In the genomic region with DNA sequence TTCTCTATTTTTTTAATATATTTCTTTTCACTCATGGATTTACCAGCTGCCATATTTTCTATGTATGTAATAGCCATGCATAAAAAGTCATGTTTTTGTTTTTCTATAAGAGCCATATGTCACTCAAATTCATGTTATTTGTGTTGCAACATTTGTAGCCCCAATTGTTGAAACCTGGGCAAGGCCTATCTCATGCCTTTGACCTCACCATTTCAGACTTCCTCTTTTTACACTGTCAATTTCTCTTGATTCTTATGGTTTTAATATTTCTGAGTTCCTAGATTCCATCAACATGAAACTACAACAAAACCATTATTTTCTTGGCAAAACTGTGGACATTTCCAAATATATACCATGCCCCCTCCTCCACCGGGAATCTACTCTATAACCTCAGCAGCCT, we compare ENCODE assay signal across 24 cellular contexts.
"Had no signal": no experiment of that assay in that cellular context is flagged by ENCODE, and none has a peak within 500 bp of the region (broad histone marks: within the 10 kb centered on the region; RNA-seq: fewer than 3 reads in every experiment).

No MANE protein-coding gene starts in this region.

- H3K27me3 ChIP-seq: MG63 had no signal

- H3K4me3 ChIP-seq: K562, MG63, SK-N-MC had no signal

- H3K36me3 ChIP-seq: MG63, WERI-Rb-1 had no signal

- DNase-seq: activated CD4-positive, alpha-beta T cell treated with anti-CD3 and anti-CD28 coated beads for 36 hours; activated CD8-positive, alpha-beta memory T cell treated with anti-CD3 and anti-CD28 coated beads, Interleukin-2, amount 50 U/mL, for 4 hours; activated CD8-positive, alpha-beta T cell treated with anti-CD3 and anti-CD28 coated beads for 36 hours; activated gamma-delta T cell treated with Interleukin-2 at 50 U/mL for 16 hours; activated naive CD4-positive, alpha-beta T cell treated with anti-CD3 and anti-CD28 coated beads, Interleukin-2, amount 10 ng/mL, durations not matched to agents 7 days and 5 days; activated naive CD8-positive, alpha-beta T cell treated with anti-CD3 and anti-CD28 coated beads for 36 hours; activated T-cell treated with anti-CD3 and anti-CD28 coated beads, Interleukin-2, amount 50 U/mL, for 72 hours; cerebellar nuclear complex; MG63; NCI-H1105; NCI-H1436; NCI-H1694 treated with DMSO at 0.1 percent for 48 hours; NCI-H2029 treated with DMSO at 0.1 percent for 48 hours; NCI-H345; NCI-H510A treated with DMSO at 0.1 percent for 48 hours; NK-92 treated with Interleukin-12 subunit alpha and Interleukin-12 subunit beta, amount 100 ng/mL, for 24 hours; RPMI8226; T-helper 1 cell; WERI-Rb-1 had no signal

- H3K27ac ChIP-seq: SK-N-MC, WERI-Rb-1 had no signal

- FAIRE-seq: colon, K562 had no signal

- H3K9me3 ChIP-seq: MG63 had no signal

- ATAC-seq: activated CD4-positive, alpha-beta T cell treated with anti-CD3 and anti-CD28 coated beads for 36 hours; activated CD8-positive, alpha-beta T cell treated with anti-CD3 and anti-CD28 coated beads for 36 hours; activated T-cell treated with anti-CD3 and anti-CD28 coated beads, Interleukin-2, amount 50 U/mL, for 72 hours; K562; Panc1; Right ventricle myocardium inferior had no signal
